In the genomic region with DNA sequence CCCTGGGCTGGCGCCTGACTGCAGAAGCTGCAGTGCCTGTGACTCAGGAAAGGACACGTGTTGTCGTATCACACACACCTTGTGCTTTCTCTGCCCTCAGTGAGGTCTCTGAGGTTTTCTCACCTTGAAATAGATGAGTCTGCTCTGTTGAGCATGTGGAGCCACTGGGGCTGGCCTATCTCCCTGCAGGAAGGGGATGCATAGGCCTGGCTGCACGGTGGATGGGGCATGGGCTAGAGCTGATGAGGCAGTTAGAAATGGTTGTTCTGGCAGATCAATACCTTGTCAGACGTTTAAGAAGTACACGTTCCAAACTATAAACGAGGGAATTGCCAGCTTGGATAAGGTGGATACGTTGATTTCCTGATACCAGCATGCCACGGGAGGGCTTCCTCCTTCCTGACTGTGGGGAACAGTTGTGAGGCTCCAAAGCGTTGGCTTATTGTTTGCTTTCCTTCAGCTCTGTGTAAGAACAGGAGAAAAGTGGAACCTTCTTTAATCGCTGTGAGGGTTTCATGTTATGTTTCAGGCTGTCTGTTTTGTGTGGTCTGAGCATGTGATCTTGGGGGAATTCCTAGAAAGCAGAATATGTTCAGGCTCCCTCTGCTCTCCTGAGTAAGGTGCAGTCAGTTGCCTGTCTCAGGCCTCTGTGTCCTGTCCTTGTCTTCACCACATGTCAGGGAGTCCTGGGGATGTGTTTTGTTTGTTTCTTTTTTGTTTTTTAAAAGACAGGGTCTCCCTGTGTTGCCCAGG, we compare ENCODE assay signal across 9 cellular contexts. TPM values are rescaled to one million over a fixed set of nuclear protein-coding genes. Genes with fewer than 3 reads are reported as not detected.
DNase-seq lines count a peak whose midpoint lies in the region; ATAC-seq and TF ChIP-seq lines count a peak whose summit lies in the region.
"Had no signal": no experiment of that assay in that cellular context is flagged by ENCODE, and none has a peak within 500 bp of the region (broad histone marks: within the 10 kb centered on the region; RNA-seq: fewer than 3 reads in every experiment).

No MANE protein-coding gene starts in this region.

- peak overlapping the region; percentile 92 for H3K27ac Mint-ChIP-seq in activated CD8-positive, alpha-beta T cell treated with anti-CD3 and anti-CD28 coated beads for 36 hours
- peak overlapping the region; percentile 48 for H3K27ac Mint-ChIP-seq in neural progenitor cell

- peaks cover 35% of the 10 kb centered on the region for H3K79me2 ChIP-seq in neural progenitor cell (ENCODE audit: low read depth)

- DNase-seq in GM13976 (ENCODE audit: low spot score) = peak; percentile 90
- DNase-seq in activated CD8-positive, alpha-beta T cell treated with anti-CD3 and anti-CD28 coated beads for 36 hours = peak; percentile 83
- no peak for DNase-seq in neural progenitor cell (ENCODE audit: low spot score)
- no peak for DNase-seq in head of caudate nucleus
- no peak for DNase-seq in NCI-H1694 treated with DMSO at 0.1 percent for 48 hours (lab: John Stamatoyannopoulos, UW)
- DNase-seq in prostate gland (ENCODE audit: low spot score) = no peak
- no peak for DNase-seq in SK-N-DZ (ENCODE audit: low spot score)

- peaks cover 8% of the 10 kb centered on the region for H3F3A ChIP-seq in neural progenitor cell (ENCODE audit: low read depth)

- H3K36me3 ChIP-seq in neural progenitor cell (no peaks in the 10 kb centered on the region), prostate gland (peaks cover 0 to 2% of the 10 kb centered on the region in 2 donors)

- peak overlapping the region; percentile 50 for H3K4me3 Mint-ChIP-seq in activated CD8-positive, alpha-beta T cell treated with anti-CD3 and anti-CD28 coated beads for 36 hours
- no peak overlapping the region for H3K4me3 Mint-ChIP-seq in neural progenitor cell

- H3K9ac ChIP-seq in neural progenitor cell = no peak overlapping the region

- H3K9me3 ChIP-seq in neural progenitor cell (ENCODE audit: low read depth) = no peaks in the 10 kb centered on the region
- H3K9me3 ChIP-seq in prostate gland = no peaks in the 10 kb centered on the region

- H3K27me3 Mint-ChIP-seq in activated CD8-positive, alpha-beta T cell treated with anti-CD3 and anti-CD28 coated beads for 36 hours = no peaks in the 10 kb centered on the region
- H3K27me3 Mint-ChIP-seq in neural progenitor cell (ENCODE audit: insufficient read depth, low read depth) = peaks cover 8% of the 10 kb centered on the region

- in situ Hi-C loops in GM13976 (cut with MboI; ENCODE audit: low sequenced_read_pairs, unreplicated experiment) = no loop called here

- H3K4me1 Mint-ChIP-seq in activated CD8-positive, alpha-beta T cell treated with anti-CD3 and anti-CD28 coated beads for 36 hours (ENCODE audit: low read depth) = peaks cover 21% of the 10 kb centered on the region
- H3K4me1 Mint-ChIP-seq in neural progenitor cell = no peaks in the 10 kb centered on the region

- POLR2A ChIA-PET in activated CD8-positive, alpha-beta T cell treated with anti-CD3 and anti-CD28 coated beads for 36 hours (lab: Charles Lee) = interaction anchor here (0.6 to 1.4 kb wide), 5 partner anchors 9 to 274 kb away, joined by 3 to 7 read pairs (median 4); no protein-coding TSS in a partner anchor

- no peaks in the 10 kb centered on the region for H4K20me1 ChIP-seq in neural progenitor cell (ENCODE audit: low read depth)

- H3K4me1 ChIP-seq in neural progenitor cell (no peaks in the 10 kb centered on the region), prostate gland (replicated peaks) (no peaks in the 10 kb centered on the region)

- H3K4me3 ChIP-seq in neural progenitor cell = no peak overlapping the region
- no peak overlapping the region for H3K4me3 ChIP-seq in prostate gland
- H3K4me3 ChIP-seq: SK-N-MC had no signal

- ATAC-seq in HG02610 (IDR thresholded peaks at IDR 0.05; ENCODE audit: unreplicated experiment) = peak; percentile 65
- ATAC-seq in activated CD8-positive, alpha-beta T cell treated with anti-CD3 and anti-CD28 coated beads for 36 hours = peak; percentile 95

- H3K27me3 ChIP-seq in neural progenitor cell (no peaks in the 10 kb centered on the region), prostate gland (replicated peaks; ENCODE audit: insufficient read depth) (no peaks in the 10 kb centered on the region)

- H3K9me3 Mint-ChIP-seq in activated CD8-positive, alpha-beta T cell treated with anti-CD3 and anti-CD28 coated beads for 36 hours = no peaks in the 10 kb centered on the region
- no peaks in the 10 kb centered on the region for H3K9me3 Mint-ChIP-seq in neural progenitor cell

- no peak for TF ChIP-seq POLR2A in prostate gland (IDR thresholded peaks at IDR 0.05)

- intact Hi-C loops in activated CD8-positive, alpha-beta T cell treated with anti-CD3 and anti-CD28 coated beads for 36 hours (cut with micrococcal nuclease) = no loop called here
- intact Hi-C loops in head of caudate nucleus (cut with DNase I) (no loop called here), prostate gland (cut with DNase I) (no loop called here)

- H3K27ac ChIP-seq in neural progenitor cell (no peak overlapping the region), prostate gland (no peak overlapping the region)
- H3K27ac ChIP-seq: SK-N-MC had no signal

- TF ChIP-seq CTCF in GM13976 (IDR thresholded peaks at IDR 0.05; ENCODE audit: borderline replicate concordance, control extremely low read depth, extremely low read depth, insufficient read depth, missing control alignments) = no peak
- TF ChIP-seq CTCF in activated CD8-positive, alpha-beta T cell treated with anti-CD3 and anti-CD28 coated beads for 36 hours (IDR thresholded peaks at IDR 0.05) = no peak
- no peak for TF ChIP-seq CTCF in neural progenitor cell (IDR thresholded peaks at IDR 0.05)
- no peak for TF ChIP-seq CTCF in prostate gland (IDR thresholded peaks at IDR 0.05)

- H2AFZ ChIP-seq in neural progenitor cell (replicated peaks) = no peak overlapping the region

- CTCF ChIA-PET in activated CD8-positive, alpha-beta T cell treated with anti-CD3 and anti-CD28 coated beads for 36 hours (lab: Charles Lee) = interaction anchor here (1.4 to 1.6 kb wide), 2 partner anchors 11 to 399 kb away, joined by 3 read pairs; no protein-coding TSS in a partner anchor

- 60% methylated on average over 11 of the region's 11 CpGs for WGBS in prostate gland

- H3K36me3 Mint-ChIP-seq in activated CD8-positive, alpha-beta T cell treated with anti-CD3 and anti-CD28 coated beads for 36 hours (ENCODE audit: low read depth) = peaks cover 34% of the 10 kb centered on the region
- peaks cover 28% of the 10 kb centered on the region for H3K36me3 Mint-ChIP-seq in neural progenitor cell

- H3K4me2 ChIP-seq in neural progenitor cell = no peak overlapping the region

RNA-seq across cellular contexts. Expression of gene PCNT, which starts 44.8 kb away (rescaled TPM):
- total RNA-seq in activated CD8-positive, alpha-beta T cell treated with anti-CD3 and anti-CD28 coated beads for 36 hours = 10 to 100 TPM; 46.2 to 46.6 TPM
- total RNA-seq in neural progenitor cell (ENCODE audit: low replicate concordance) (32.3 and 42.0 TPM in 2 replicates), prostate gland (10 to 100 TPM; 33.8 to 70.9 TPM)
- 23.5 and 30.3 TPM in 2 replicates for polyA plus RNA-seq in SK-N-DZ (2014; cell fraction: cytosol; rRNA removed)
- polyA plus RNA-seq in SK-N-DZ (2014; cell fraction: nucleus; rRNA removed) = 161 and 181 TPM in 2 replicates

RNA-seq across cellular contexts. Expression of gene C21orf58, which starts 45.0 kb away (rescaled TPM):
- 10 to 100 TPM; 23.9 to 25.2 TPM for total RNA-seq in activated CD8-positive, alpha-beta T cell treated with anti-CD3 and anti-CD28 coated beads for 36 hours
- total RNA-seq in neural progenitor cell (ENCODE audit: low replicate concordance) (26.2 and 49.2 TPM in 2 replicates), prostate gland (1 to 10 TPM; 4.0 to 8.9 TPM)
- 30.6 and 33.3 TPM in 2 replicates for polyA plus RNA-seq in SK-N-DZ (2014; cell fraction: cytosol; rRNA removed)
- polyA plus RNA-seq in SK-N-DZ (2014; cell fraction: nucleus; rRNA removed) = 70.5 and 84.6 TPM in 2 replicates

Comparison
In these comparisons a context has a peak if more than half of its experiments do, and no peak if none do; other contexts are left out.
1. DNase-seq: peak in GM13976 (single experiment) and activated CD8-positive, alpha-beta T cell treated with anti-CD3 and anti-CD28 coated beads for 36 hours (single experiment); none in neural progenitor cell (single experiment), head of caudate nucleus (0 of 42), NCI-H1694 treated with DMSO at 0.1 percent for 48 hours (single experiment), prostate gland (single experiment) and SK-N-DZ (single experiment).